ENCODE assay signal across 3 cellular contexts in the genomic region with DNA sequence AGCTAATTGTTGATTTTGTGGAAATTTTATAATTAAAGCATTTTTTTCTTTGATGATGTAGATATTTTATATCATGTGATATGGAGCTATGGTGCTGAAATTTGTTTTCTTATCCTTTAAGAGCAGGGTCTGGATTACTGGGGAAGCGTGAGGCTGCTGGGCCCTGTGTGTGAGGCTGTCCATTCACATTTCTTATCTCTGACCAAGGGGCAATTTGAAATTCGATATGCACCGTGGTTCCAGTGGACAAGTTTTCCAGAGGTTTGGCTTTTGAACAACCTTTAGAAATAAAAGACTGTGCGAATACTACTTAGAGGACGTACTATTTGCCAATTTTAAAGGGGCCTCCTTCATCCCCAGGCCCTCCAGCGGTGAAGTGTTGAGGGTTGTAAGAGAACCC.
A peak's percentile ranks its signal among the peaks of the same experiment; 100 is the strongest.
TF ChIP-seq lines count a peak whose summit lies in the region.

No MANE protein-coding gene starts in this region.

TF ChIP-seq in HEK293, 187 proteins besides CTCF, POLR2A, EP300 and RAD21:
- TF ChIP-seq ZNF155 (tag by site-specific recombination; IDR thresholded peaks at IDR 0.05) (no peak), TRIM28 (IDR thresholded peaks at IDR 0.05; ENCODE audit: borderline replicate concordance, low read length) (0 out of 2 replicates have a peak, but pooled peaks have one; percentile 30), ZNF335 (tag by site-specific recombination; conservative IDR thresholded peaks at IDR 0.05) (0 out of 2 replicates have a peak, but pooled peaks have one; percentile 7)

TF ChIP-seq in K562, 482 proteins besides CTCF, POLR2A, EP300 and RAD21:
- TF ChIP-seq CC2D1A (IDR thresholded peaks at IDR 0.05), result no peak
- TF ChIP-seq ZNF23 (CRISPR knock-in tag; IDR thresholded peaks at IDR 0.05), result no peak
- TF ChIP-seq KHSRP (IDR thresholded peaks at IDR 0.05), result no peak
- TF ChIP-seq, protein P1, sequence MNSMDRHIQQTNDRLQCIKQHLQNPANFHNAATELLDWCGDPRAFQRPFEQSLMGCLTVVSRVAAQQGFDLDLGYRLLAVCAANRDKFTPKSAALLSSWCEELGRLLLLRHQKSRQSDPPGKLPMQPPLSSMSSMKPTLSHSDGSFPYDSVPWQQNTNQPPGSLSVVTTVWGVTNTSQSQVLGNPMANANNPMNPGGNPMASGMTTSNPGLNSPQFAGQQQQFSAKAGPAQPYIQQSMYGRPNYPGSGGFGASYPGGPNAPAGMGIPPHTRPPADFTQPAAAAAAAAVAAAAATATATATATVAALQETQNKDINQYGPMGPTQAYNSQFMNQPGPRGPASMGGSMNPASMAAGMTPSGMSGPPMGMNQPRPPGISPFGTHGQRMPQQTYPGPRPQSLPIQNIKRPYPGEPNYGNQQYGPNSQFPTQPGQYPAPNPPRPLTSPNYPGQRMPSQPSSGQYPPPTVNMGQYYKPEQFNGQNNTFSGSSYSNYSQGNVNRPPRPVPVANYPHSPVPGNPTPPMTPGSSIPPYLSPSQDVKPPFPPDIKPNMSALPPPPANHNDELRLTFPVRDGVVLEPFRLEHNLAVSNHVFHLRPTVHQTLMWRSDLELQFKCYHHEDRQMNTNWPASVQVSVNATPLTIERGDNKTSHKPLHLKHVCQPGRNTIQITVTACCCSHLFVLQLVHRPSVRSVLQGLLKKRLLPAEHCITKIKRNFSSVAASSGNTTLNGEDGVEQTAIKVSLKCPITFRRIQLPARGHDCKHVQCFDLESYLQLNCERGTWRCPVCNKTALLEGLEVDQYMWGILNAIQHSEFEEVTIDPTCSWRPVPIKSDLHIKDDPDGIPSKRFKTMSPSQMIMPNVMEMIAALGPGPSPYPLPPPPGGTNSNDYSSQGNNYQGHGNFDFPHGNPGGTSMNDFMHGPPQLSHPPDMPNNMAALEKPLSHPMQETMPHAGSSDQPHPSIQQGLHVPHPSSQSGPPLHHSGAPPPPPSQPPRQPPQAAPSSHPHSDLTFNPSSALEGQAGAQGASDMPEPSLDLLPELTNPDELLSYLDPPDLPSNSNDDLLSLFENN (IDR thresholded peaks at IDR 0.05; ENCODE audit: low read depth in 2 of 2, low read length in 2 of 2), result no peak
- TF ChIP-seq MAFG (tag; conservative IDR thresholded peaks at IDR 0.05), result no peak
- no peak for TF ChIP-seq TSC22D4 (tag; IDR thresholded peaks at IDR 0.05)
- no peak for TF ChIP-seq FOXJ2 (tag; IDR thresholded peaks at IDR 0.05)
- no peak for TF ChIP-seq NCOA2 (IDR thresholded peaks at IDR 0.05; ENCODE audit: partially characterized antibody in 2 of 2)

TF ChIP-seq in WTC11, 78 proteins besides CTCF, POLR2A, EP300 and RAD21:
- TF ChIP-seq SOX15 (CRISPR knock-in tag; IDR thresholded peaks at IDR 0.05), result no peak
- no peak for TF ChIP-seq GABPB1 (CRISPR knock-in tag; IDR thresholded peaks at IDR 0.05)
- TF ChIP-seq TP53 (CRISPR knock-in tag; IDR thresholded peaks at IDR 0.05), result no peak
- TF ChIP-seq, protein P2, sequence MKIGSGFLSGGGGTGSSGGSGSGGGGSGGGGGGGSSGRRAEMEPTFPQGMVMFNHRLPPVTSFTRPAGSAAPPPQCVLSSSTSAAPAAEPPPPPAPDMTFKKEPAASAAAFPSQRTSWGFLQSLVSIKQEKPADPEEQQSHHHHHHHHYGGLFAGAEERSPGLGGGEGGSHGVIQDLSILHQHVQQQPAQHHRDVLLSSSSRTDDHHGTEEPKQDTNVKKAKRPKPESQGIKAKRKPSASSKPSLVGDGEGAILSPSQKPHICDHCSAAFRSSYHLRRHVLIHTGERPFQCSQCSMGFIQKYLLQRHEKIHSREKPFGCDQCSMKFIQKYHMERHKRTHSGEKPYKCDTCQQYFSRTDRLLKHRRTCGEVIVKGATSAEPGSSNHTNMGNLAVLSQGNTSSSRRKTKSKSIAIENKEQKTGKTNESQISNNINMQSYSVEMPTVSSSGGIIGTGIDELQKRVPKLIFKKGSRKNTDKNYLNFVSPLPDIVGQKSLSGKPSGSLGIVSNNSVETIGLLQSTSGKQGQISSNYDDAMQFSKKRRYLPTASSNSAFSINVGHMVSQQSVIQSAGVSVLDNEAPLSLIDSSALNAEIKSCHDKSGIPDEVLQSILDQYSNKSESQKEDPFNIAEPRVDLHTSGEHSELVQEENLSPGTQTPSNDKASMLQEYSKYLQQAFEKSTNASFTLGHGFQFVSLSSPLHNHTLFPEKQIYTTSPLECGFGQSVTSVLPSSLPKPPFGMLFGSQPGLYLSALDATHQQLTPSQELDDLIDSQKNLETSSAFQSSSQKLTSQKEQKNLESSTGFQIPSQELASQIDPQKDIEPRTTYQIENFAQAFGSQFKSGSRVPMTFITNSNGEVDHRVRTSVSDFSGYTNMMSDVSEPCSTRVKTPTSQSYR (CRISPR knock-in tag; IDR thresholded peaks at IDR 0.05), result no peak
- TF ChIP-seq, protein P3, sequence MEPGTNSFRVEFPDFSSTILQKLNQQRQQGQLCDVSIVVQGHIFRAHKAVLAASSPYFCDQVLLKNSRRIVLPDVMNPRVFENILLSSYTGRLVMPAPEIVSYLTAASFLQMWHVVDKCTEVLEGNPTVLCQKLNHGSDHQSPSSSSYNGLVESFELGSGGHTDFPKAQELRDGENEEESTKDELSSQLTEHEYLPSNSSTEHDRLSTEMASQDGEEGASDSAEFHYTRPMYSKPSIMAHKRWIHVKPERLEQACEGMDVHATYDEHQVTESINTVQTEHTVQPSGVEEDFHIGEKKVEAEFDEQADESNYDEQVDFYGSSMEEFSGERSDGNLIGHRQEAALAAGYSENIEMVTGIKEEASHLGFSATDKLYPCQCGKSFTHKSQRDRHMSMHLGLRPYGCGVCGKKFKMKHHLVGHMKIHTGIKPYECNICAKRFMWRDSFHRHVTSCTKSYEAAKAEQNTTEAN (CRISPR knock-in tag; IDR thresholded peaks at IDR 0.05), result no peak
- no peak for TF ChIP-seq JAZF1 (CRISPR knock-in tag; IDR thresholded peaks at IDR 0.05)
- TF ChIP-seq, protein P4, sequence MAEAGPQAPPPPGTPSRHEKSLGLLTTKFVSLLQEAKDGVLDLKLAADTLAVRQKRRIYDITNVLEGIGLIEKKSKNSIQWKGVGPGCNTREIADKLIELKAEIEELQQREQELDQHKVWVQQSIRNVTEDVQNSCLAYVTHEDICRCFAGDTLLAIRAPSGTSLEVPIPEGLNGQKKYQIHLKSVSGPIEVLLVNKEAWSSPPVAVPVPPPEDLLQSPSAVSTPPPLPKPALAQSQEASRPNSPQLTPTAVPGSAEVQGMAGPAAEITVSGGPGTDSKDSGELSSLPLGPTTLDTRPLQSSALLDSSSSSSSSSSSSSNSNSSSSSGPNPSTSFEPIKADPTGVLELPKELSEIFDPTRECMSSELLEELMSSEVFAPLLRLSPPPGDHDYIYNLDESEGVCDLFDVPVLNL (CRISPR knock-in tag; IDR thresholded peaks at IDR 0.05; ENCODE audit: borderline replicate concordance, low read depth), result no peak
- TF ChIP-seq, protein P5, sequence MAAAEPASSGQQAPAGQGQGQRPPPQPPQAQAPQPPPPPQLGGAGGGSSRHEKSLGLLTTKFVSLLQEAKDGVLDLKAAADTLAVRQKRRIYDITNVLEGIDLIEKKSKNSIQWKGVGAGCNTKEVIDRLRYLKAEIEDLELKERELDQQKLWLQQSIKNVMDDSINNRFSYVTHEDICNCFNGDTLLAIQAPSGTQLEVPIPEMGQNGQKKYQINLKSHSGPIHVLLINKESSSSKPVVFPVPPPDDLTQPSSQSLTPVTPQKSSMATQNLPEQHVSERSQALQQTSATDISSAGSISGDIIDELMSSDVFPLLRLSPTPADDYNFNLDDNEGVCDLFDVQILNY (CRISPR knock-in tag; IDR thresholded peaks at IDR 0.05), result no peak
- TF ChIP-seq ZNF263 (CRISPR knock-in tag; IDR thresholded peaks at IDR 0.05; ENCODE audit: low read depth), result no peak
- no peak for TF ChIP-seq SMAD3 (CRISPR knock-in tag; IDR thresholded peaks at IDR 0.05; ENCODE audit: borderline replicate concordance)
- TF ChIP-seq GRHL2 (CRISPR knock-in tag; IDR thresholded peaks at IDR 0.05; ENCODE audit: insufficient replicate concordance, severe bottlenecking), result no peak
